ENCODE assay signal across 18 cellular contexts in the genomic region with DNA sequence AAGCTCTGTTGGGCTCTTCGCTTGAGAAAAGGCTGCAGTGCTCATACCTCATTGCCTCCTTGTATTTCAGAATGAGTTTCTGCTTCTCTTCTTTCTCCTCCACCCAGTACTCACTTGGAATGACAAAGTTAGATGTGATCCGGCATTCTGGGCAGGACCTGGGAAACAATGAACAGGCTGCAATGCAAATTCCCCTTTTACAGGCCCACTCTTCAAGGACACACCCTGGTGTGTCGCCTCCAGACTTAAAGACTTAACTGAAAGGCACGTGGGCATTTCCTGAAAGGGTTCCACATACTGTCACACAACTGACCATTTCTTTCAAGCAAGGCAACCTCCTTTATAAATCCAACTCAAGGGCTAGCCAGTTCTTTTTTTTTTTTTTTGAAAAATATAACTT. TPM values are rescaled to one million over a fixed set of nuclear protein-coding genes. Genes with fewer than 3 reads are reported as not detected.
DNase-seq lines count a peak whose midpoint lies in the region; ATAC-seq and TF ChIP-seq lines count a peak whose summit lies in the region.
"Had no signal": no experiment of that assay in that cellular context is flagged by ENCODE, and none has a peak within 500 bp of the region (broad histone marks: within the 10 kb centered on the region; RNA-seq: fewer than 3 reads in every experiment).

No MANE protein-coding gene starts in this region.

- no peak overlapping the region for H3K23ac ChIP-seq in H9 (ENCODE audit: insufficient read length, low read depth, low read length)

- ATAC-seq in GM19452 (IDR thresholded peaks at IDR 0.05; ENCODE audit: unreplicated experiment): no peak
- ATAC-seq: PC-3 had no signal

- no peaks in the 10 kb centered on the region for H3K23me2 ChIP-seq in H9 (ENCODE audit: insufficient read length, low read depth, low read length, poor library complexity, severe bottlenecking)

- H3K4me1 ChIP-seq in H9 (ENCODE audit: insufficient read depth, low read length) (peaks cover 26% of the 10 kb centered on the region), NT2/D1 (ENCODE audit: insufficient read depth, insufficient read length) (peaks cover 4% of the 10 kb centered on the region), iPS-18a (ENCODE audit: control insufficient read depth, low read depth, low read length) (peaks cover 48% of the 10 kb centered on the region)
- H3K4me1 ChIP-seq: BLaER1 had no signal

- H3K4me3 ChIP-seq in NT2/D1 (ENCODE audit: insufficient read length, low read depth) (no peak overlapping the region), iPS-18a (ENCODE audit: low read length) (peak overlapping the region; percentile 6)
- H3K4me3 ChIP-seq: BLaER1 had no signal

- H4K91ac ChIP-seq in H9 (ENCODE audit: insufficient read length, low read depth, low read length): no peak overlapping the region

- peaks cover 2% of the 10 kb centered on the region for H3K79me1 ChIP-seq in H9 (ENCODE audit: insufficient read depth, low read depth, low read length, poor library complexity, severe bottlenecking)

- H2BK120ac ChIP-seq in H9 (ENCODE audit: low read depth, low read length, poor library complexity, severe bottlenecking): no peak overlapping the region

- H3K27me3 Mint-ChIP-seq in H9 (ENCODE audit: low read depth): no peaks in the 10 kb centered on the region
- H3K27me3 Mint-ChIP-seq in progenitor cell of endocrine pancreas: no peaks in the 10 kb centered on the region
- H3K27me3 Mint-ChIP-seq: IgD-negative memory B cell had no signal

- H3K4ac ChIP-seq in H9 (ENCODE audit: low read depth, low read length): no peak overlapping the region

- H4K5ac ChIP-seq in H9 (ENCODE audit: insufficient read length, low read depth, low read length): no peak overlapping the region

- no peak overlapping the region for H3K14ac ChIP-seq in H9 (ENCODE audit: insufficient read depth, low read length)

- peaks cover 76 to 78% of the 10 kb centered on the region in 2 experiments for H3K4me1 Mint-ChIP-seq in H9
- peaks cover 18% of the 10 kb centered on the region for H3K4me1 Mint-ChIP-seq in progenitor cell of endocrine pancreas (ENCODE audit: low read depth)

- peak overlapping the region; percentile 75 for H3K27ac ChIP-seq in H9 (ENCODE audit: insufficient read length, low read depth, low read length)
- no peak overlapping the region for H3K27ac ChIP-seq in iPS-18a (ENCODE audit: low read length)
- H3K27ac ChIP-seq: BLaER1 had no signal

- H3K79me2 ChIP-seq in H9 (ENCODE audit: insufficient read depth, low read length): no peaks in the 10 kb centered on the region

- H3K4me3 Mint-ChIP-seq in H9: peak overlapping the region in 1 of 2 experiments; percentile 45; a peak in 2 of 5 replicates
- H3K4me3 Mint-ChIP-seq in progenitor cell of endocrine pancreas (ENCODE audit: low read depth): no peak overlapping the region

- H3K27ac Mint-ChIP-seq in H9 (peak overlapping the region; percentile 29 to 98 (median 93); a peak in 5 of 7 replicates), progenitor cell of endocrine pancreas (peak overlapping the region; percentile 51)

- H3K56ac ChIP-seq in H9 (ENCODE audit: insufficient read length, low read depth, low read length): no peak overlapping the region

- H3K36me3 ChIP-seq in NT2/D1 (ENCODE audit: insufficient read depth, insufficient read length, low read length): peaks cover 66% of the 10 kb centered on the region
- H3K36me3 ChIP-seq in iPS-18a (ENCODE audit: control insufficient read depth, low read depth, low read length): peaks cover 60% of the 10 kb centered on the region

- in situ Hi-C loops in KBM-7 (cut with MboI; ENCODE audit: low pct_unique_long_range_greater_than_20kb, low sequenced_read_pairs): no loop called here

- no peak overlapping the region for H2BK15ac ChIP-seq in H9 (ENCODE audit: low read depth, low read length)

- H3K9me3 ChIP-seq in H9 (ENCODE audit: control insufficient read depth, low read depth, low read length) (no peaks in the 10 kb centered on the region), NT2/D1 (ENCODE audit: insufficient read depth, low read length) (no peaks in the 10 kb centered on the region), iPS-18a (ENCODE audit: control insufficient read depth, low read depth, low read length) (no peaks in the 10 kb centered on the region)
- H3K9me3 ChIP-seq: BLaER1 had no signal

- no peak overlapping the region for H2AFZ ChIP-seq in H9 (ENCODE audit: low read length)

- no peak overlapping the region for H2AK5ac ChIP-seq in H9 (ENCODE audit: insufficient read length, low read length)

- no peaks in the 10 kb centered on the region for H4K20me1 ChIP-seq in H9 (ENCODE audit: control insufficient read depth, insufficient read depth, insufficient read length)

- peak overlapping the region; percentile 24 for H3K4me2 ChIP-seq in H9 (ENCODE audit: insufficient read depth, insufficient read length, low read length)
- H3K4me2 ChIP-seq: BLaER1 had no signal

- no peak overlapping the region for H2BK5ac ChIP-seq in H9 (ENCODE audit: insufficient read length, low read length)

- no peak overlapping the region for H2BK20ac ChIP-seq in H9 (ENCODE audit: low read depth, low read length, poor library complexity, severe bottlenecking)

- H3K36me3 Mint-ChIP-seq in H9 (ENCODE audit: insufficient read depth in 1 of 3, low read depth in 3 of 3) (peaks cover 47 to 67% (median 66%) of the 10 kb centered on the region in 3 experiments), progenitor cell of endocrine pancreas (ENCODE audit: insufficient read depth) (peaks cover 45% of the 10 kb centered on the region)
- H3K36me3 Mint-ChIP-seq: IgD-negative memory B cell had no signal

- no CpG with 5 or more reads among the region's 4 CpGs for WGBS in H9 (ENCODE audit: extremely low coverage, insufficient read length, low lambda C conversion rate)

- H3K27me3 ChIP-seq in H9 (ENCODE audit: insufficient read depth, low read length) (no peaks in the 10 kb centered on the region), NT2/D1 (ENCODE audit: insufficient read depth, insufficient read length) (no peaks in the 10 kb centered on the region), iPS-18a (ENCODE audit: control insufficient read depth, insufficient read depth, low read length) (no peaks in the 10 kb centered on the region)
- H3K27me3 ChIP-seq: BLaER1 had no signal

- H3K9ac ChIP-seq in H9 (ENCODE audit: extremely low read depth, insufficient read length, low read length) (no peak overlapping the region), NT2/D1 (ENCODE audit: insufficient read length, low read depth) (no peak overlapping the region), iPS-18a (ENCODE audit: low read length) (peak overlapping the region; percentile 10)
- H3K9ac ChIP-seq: BLaER1 had no signal

- H2BK12ac ChIP-seq in H9 (ENCODE audit: insufficient read length, low read depth, low read length): no peak overlapping the region

- H3T11ph ChIP-seq in H9 (ENCODE audit: low read length): no peak overlapping the region

- DNase-seq in H9 (peak; percentile 82), NT2/D1 (ENCODE audit: low read depth, low spot score) (peak; percentile 91), progenitor cell of endocrine pancreas (ENCODE audit: low spot score, unreplicated experiment) (no peak), hypothalamus (lab: John Stamatoyannopoulos, UW) (no peak), dedifferentiated amniotic fluid mesenchymal stem cell (ENCODE audit: extremely low spot score) (no peak), KBM-7 (no peak)
- DNase-seq: DMS 273 treated with DMSO at 0.1 percent for 48 hours; HCEC 1CT; NCI-H1436; NCI-H2029 treated with DMSO at 0.1 percent for 48 hours; NCI-H510A treated with DMSO at 0.1 percent for 48 hours; NK-92 treated with Interleukin-12 subunit alpha and Interleukin-12 subunit beta, amount 100 ng/mL, for 24 hours; PC-3 had no signal

- H3K9me3 Mint-ChIP-seq in H9 (no peaks in the 10 kb centered on the region), progenitor cell of endocrine pancreas (ENCODE audit: low read depth) (no peaks in the 10 kb centered on the region)
- H3K9me3 Mint-ChIP-seq: IgD-negative memory B cell had no signal

- H3K18ac ChIP-seq in H9 (ENCODE audit: insufficient read length, low read depth, low read length): no peak overlapping the region

- no peak for TF ChIP-seq CTCF in H9 (conservative IDR thresholded peaks at IDR 0.05)
- TF ChIP-seq CTCF in progenitor cell of endocrine pancreas (IDR thresholded peaks at IDR 0.05; ENCODE audit: unreplicated experiment): no peak

- no peak overlapping the region for H4K8ac ChIP-seq in H9 (replicated peaks; ENCODE audit: insufficient read length, low read depth, low read length)

RNA-seq across cellular contexts. Expression of a gene that starts 23.6 kb away (rescaled TPM):
- total RNA-seq in H9 (2021): 106 and 112 TPM in 2 replicates
- 94.0 and 99.4 TPM in 2 replicates for total RNA-seq in progenitor cell of endocrine pancreas

RNA-seq across cellular contexts. Expression of a gene that starts 51.9 kb away (rescaled TPM):
- 14.4 and 15.1 TPM in 2 replicates for total RNA-seq in H9 (2021)
- total RNA-seq in progenitor cell of endocrine pancreas: 12.2 and 14.0 TPM in 2 replicates
- total RNA-seq: SK-MEL-5 had no signal

RNA-seq across cellular contexts. Expression of a gene that starts 57.4 kb away (rescaled TPM):
- total RNA-seq in H9 (2021) (52.7 and 52.9 TPM in 2 replicates), progenitor cell of endocrine pancreas (62.3 and 66.5 TPM in 2 replicates)

Comparison
In these comparisons a context has a peak if more than half of its experiments do, and no peak if none do; other contexts are left out.
1. DNase-seq: peak in H9 (single experiment) and NT2/D1 (single experiment); none in progenitor cell of endocrine pancreas (single experiment), hypothalamus (0 of 51), dedifferentiated amniotic fluid mesenchymal stem cell (single experiment) and KBM-7 (single experiment).